In the genomic region with DNA sequence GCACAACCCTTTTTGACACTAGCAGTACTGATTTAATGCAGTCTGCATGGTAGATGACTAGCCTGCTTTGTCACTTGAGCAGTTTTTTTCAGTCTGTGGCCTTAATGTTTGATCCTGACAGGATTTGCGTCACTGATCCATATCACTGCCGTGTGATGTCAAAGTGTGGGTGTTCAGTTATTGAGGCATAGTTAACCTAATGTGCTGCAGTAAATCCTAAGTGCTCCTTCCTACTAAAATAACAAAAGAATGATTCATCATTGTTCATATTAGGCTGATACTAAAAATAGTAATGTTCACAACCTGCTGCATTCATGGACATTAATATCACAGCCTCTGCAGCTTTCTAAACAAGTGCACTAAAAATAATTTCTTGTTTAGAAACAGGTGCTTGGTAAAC, we compare ENCODE assay signal across 8 cellular contexts.
A peak's percentile ranks its signal among the peaks of the same experiment; 100 is the strongest.
DNase-seq lines count a peak whose midpoint lies in the region; ATAC-seq, FAIRE-seq and TF ChIP-seq lines count a peak whose summit lies in the region.

No MANE protein-coding gene starts in this region.

- DNase-seq in COLO829 (ENCODE audit: low spot score) = peak; percentile 54
- DNase-seq in PC-3 = peak; percentile 75
- DNase-seq in esophagus squamous epithelium (lab: John Stamatoyannopoulos, UW) = no peak
- peak in 2 of 6 donors; percentile 23 to 45 for DNase-seq in pancreas
- no peak for DNase-seq in NCI-H1105 (lab: John Stamatoyannopoulos, UW)
- no peak for DNase-seq in D721Med (ENCODE audit: insufficient read length, low spot score)

- H3K4me2 ChIP-seq in PC-3 (ENCODE audit: low read length) = peak overlapping the region; percentile 76

- H4K20me1 ChIP-seq in PC-3 (ENCODE audit: low read length) = no peaks in the 10 kb centered on the region

- 27 to 31% methylated on average over 2 of the region's 2 CpGs for WGBS in esophagus squamous epithelium, 2 donors
- WGBS in pancreas, 2 donors = 5 to 12% methylated on average over 2 of the region's 2 CpGs

- CTCF ChIA-PET in PC-3 (lab: Charles Lee) = interaction anchor here (0.7 kb wide), 1 partner anchor 183 kb away, joined by 8 read pairs; no protein-coding TSS in a partner anchor

- no peak overlapping the region for H2AFZ ChIP-seq in PC-3 (ENCODE audit: low read length)

- TF ChIP-seq POLR2A in esophagus squamous epithelium (IDR thresholded peaks at IDR 0.05) = no peak

- ATAC-seq in PC-3 = peak; percentile 81
- peak; percentile 76 to 88 (median 80) for ATAC-seq in pancreas
- no peak for ATAC-seq in GM19455 (IDR thresholded peaks at IDR 0.05; ENCODE audit: unreplicated experiment)
- no peak for ATAC-seq in GM19035 (IDR thresholded peaks at IDR 0.05; ENCODE audit: unreplicated experiment)

- no TSS peak for BruUV-seq in PC-3 (replicated peaks; lab: Mats Ljungman, UMichigan)

- H3F3A ChIP-seq in PC-3 (ENCODE audit: low read length, unreplicated experiment) = no peaks in the 10 kb centered on the region

- H3K9ac ChIP-seq in PC-3 (ENCODE audit: low read length) = peak overlapping the region; percentile 97

- H3K4me3 ChIP-seq in PC-3 (ENCODE audit: low read length) (peak overlapping the region; percentile 36; the same call in 1 of the 2 replicates), esophagus squamous epithelium (no peak overlapping the region), pancreas (no peak overlapping the region)

- TF ChIP-seq CTCF in PC-3 (conservative IDR thresholded peaks at IDR 0.05; ENCODE audit: low read depth, low read length) (no peak), esophagus squamous epithelium (IDR thresholded peaks at IDR 0.05) (no peak), pancreas (IDR thresholded peaks at IDR 0.05) (no peak), D721Med (IDR thresholded peaks at IDR 0.05; ENCODE audit: insufficient read depth, missing control alignments) (no peak)

- FAIRE-seq in pancreas (lab: Jason Lieb, UNC) (peak; percentile 90), D721Med (lab: Jason Lieb, UNC) (no peak)

- no peaks in the 10 kb centered on the region for H3K27me3 ChIP-seq in PC-3 (ENCODE audit: low read length)
- no peaks in the 10 kb centered on the region for H3K27me3 ChIP-seq in esophagus squamous epithelium
- H3K27me3 ChIP-seq in pancreas = no peaks in the 10 kb centered on the region

- no peaks in the 10 kb centered on the region for H3K36me3 ChIP-seq in PC-3 (ENCODE audit: low read depth, low read length)
- no peaks in the 10 kb centered on the region for H3K36me3 ChIP-seq in esophagus squamous epithelium
- H3K36me3 ChIP-seq in pancreas = no peaks in the 10 kb centered on the region

- peaks cover 31% of the 10 kb centered on the region for H3K4me1 ChIP-seq in PC-3 (ENCODE audit: insufficient read depth, low read length)
- peaks cover 6 to 28% (median 16%) of the 10 kb centered on the region in 3 donors for H3K4me1 ChIP-seq in esophagus squamous epithelium
- H3K4me1 ChIP-seq in pancreas = peaks cover 36 to 54% (median 52%) of the 10 kb centered on the region in 3 donors

- intact Hi-C loops in PC-3 (cut with micrococcal nuclease) = loop anchor here (1.0 to 2.0 kb wide), 3 partner anchors 12 to 121 kb away; no protein-coding TSS in a partner anchor
- intact Hi-C loops in esophagus squamous epithelium (cut with DNase I) = loop anchor here (10.0 kb wide), 1 partner anchor 497 kb away; no protein-coding TSS in a partner anchor
- intact Hi-C loops in pancreas (cut with DNase I) = no loop called here

- POLR2A ChIA-PET in PC-3 (lab: Charles Lee; ENCODE audit: unreplicated experiment) = no interaction called here

- H3K9me2 ChIP-seq in PC-3 (replicated peaks; ENCODE audit: low read length) = no peaks in the 10 kb centered on the region

- no peaks in the 10 kb centered on the region for H3K79me2 ChIP-seq in PC-3 (ENCODE audit: low read length)

- H3K27ac ChIP-seq in PC-3 (ENCODE audit: low read length) (peak overlapping the region; percentile 100), esophagus squamous epithelium (peak overlapping the region; percentile 8 to 75 (median 56)), pancreas (peak overlapping the region in 3 of 4 donors; percentile 13 to 76 (median 73))

- H3K9me3 ChIP-seq in PC-3 (ENCODE audit: low read length) (no peaks in the 10 kb centered on the region), esophagus squamous epithelium (no peaks in the 10 kb centered on the region), pancreas (no peaks in the 10 kb centered on the region)

Comparison
In these comparisons a context has a peak if more than half of its experiments do, and no peak if none do; other contexts are left out.
1. DNase-seq: peak in COLO829 (single experiment) and PC-3 (single experiment); none in esophagus squamous epithelium (single experiment), NCI-H1105 (single experiment) and D721Med (single experiment).
2. ATAC-seq: peak in PC-3 (single experiment) and pancreas (4 of 4); none in GM19455 (single experiment) and GM19035 (single experiment).
3. intact Hi-C loops: an anchor here in PC-3 (1.0 to 2.0 kb wide) and esophagus squamous epithelium (10.0 kb wide); none called in pancreas.
4. Peak in every context shown above with its lines, with median percentiles within 50 percentile points of each other: H3K27ac ChIP-seq.